ENCODE assay signal across 8 cellular contexts in genomic region chr2:189581354-189582139, GRCh38. TPM values are rescaled to one million over a fixed set of nuclear protein-coding genes. Genes with fewer than 3 reads are reported as not detected.
DNase-seq lines count a peak whose midpoint lies in the region; ATAC-seq, FAIRE-seq and TF ChIP-seq lines count a peak whose summit lies in the region.

No MANE protein-coding gene starts in this region.

- in situ Hi-C loops in GM12878 (cut with MboI) = no loop called here

- no peaks in the 10 kb centered on the region for H3K79me2 ChIP-seq in GM12878 (ENCODE audit: control insufficient read depth, insufficient read depth, low read length)
- H3K79me2 ChIP-seq in keratinocyte (ENCODE audit: control insufficient read depth, insufficient read depth, low read length) = no peaks in the 10 kb centered on the region

- H3K9me3 Mint-ChIP-seq in stimulated activated naive CD8-positive, alpha-beta T cell treated with anti-CD3 and anti-CD28 coated beads, Interleukin-15, Interleukin-2, amounts not matched to agents 100 ng/mL and 50 ng/mL, for 24 hours = no peaks in the 10 kb centered on the region

- DNase-seq in GM12865 (ENCODE audit: low read depth) (no peak), GM12878 (ENCODE audit: low read depth, low spot score) (no peak), keratinocyte (ENCODE audit: low read depth, low spot score) (no peak), NCI-H2107 treated with DMSO at 0.1 percent for 48 hours (lab: John Stamatoyannopoulos, UW; ENCODE audit: unreplicated experiment) (no peak), SIG-M5 treated with dmso at 0.1 percent for 504 hours (lab: John Stamatoyannopoulos, UW; ENCODE audit: unreplicated experiment) (no peak)

- no peaks in the 10 kb centered on the region for H3K9me1 ChIP-seq in keratinocyte (ENCODE audit: control insufficient read depth, extremely low read depth, insufficient read depth, low read length)

- no peak for TF ChIP-seq EP300 in GM12878 (IDR thresholded peaks at IDR 0.05; ENCODE audit: borderline replicate concordance in 1 of 2, control insufficient read depth in 1 of 2, low read depth in 2 of 2, low read length in 2 of 2)

- H3K27me3 ChIP-seq in GM12878 (replicated peaks in 1 of 2; ENCODE audit: control insufficient read depth in 2 of 2, insufficient read depth in 2 of 2, low read length in 1 of 2) (peaks cover 10 to 13% of the 10 kb centered on the region in 2 experiments), keratinocyte (ENCODE audit: control insufficient read depth, extremely low read depth, insufficient read depth, low read length) (peaks cover 36% of the 10 kb centered on the region)

- no peaks in the 10 kb centered on the region for H3K9me3 ChIP-seq in KOPT-K1 (ENCODE audit: insufficient read depth, low read length, poor library complexity, severe bottlenecking)
- H3K9me3 ChIP-seq in GM12878 (replicated peaks; ENCODE audit: control insufficient read depth, insufficient read depth, low read length) = no peaks in the 10 kb centered on the region
- no peaks in the 10 kb centered on the region for H3K9me3 ChIP-seq in keratinocyte (ENCODE audit: control insufficient read depth, low read depth, low read length)

- H3K36me3 ChIP-seq in KOPT-K1 (ENCODE audit: insufficient read depth, low read length) (peaks cover 7% of the 10 kb centered on the region; the same call in 1 of the 2 replicates), GM12878 (ENCODE audit: control insufficient read depth in 2 of 2, insufficient read depth in 2 of 2, low read length in 1 of 2) (no peaks in the 10 kb centered on the region), keratinocyte (ENCODE audit: control insufficient read depth in 2 of 2, extremely low read depth in 1 of 2, insufficient read depth in 2 of 2, low read length in 2 of 2) (no peaks in the 10 kb centered on the region)

- peak overlapping the region; percentile 33; the same call in 1 of the 2 replicates for H3K4me3 ChIP-seq in GM12865 (ENCODE audit: low read depth, low read length)
- no peak overlapping the region for H3K4me3 ChIP-seq in GM12878
- peak overlapping the region in 1 of 3 experiments; percentile 60 for H3K4me3 ChIP-seq in keratinocyte (ENCODE audit: control insufficient read depth in 2 of 3, extremely low read depth in 1 of 3, insufficient read depth in 2 of 3, low read depth in 1 of 3, low read length in 3 of 3)

- intact Hi-C loops in GM12878 (cut with micrococcal nuclease; ENCODE audit: unreplicated experiment) = no loop called here

- no peak for TF ChIP-seq POLR2A in GM12878 (IDR thresholded peaks at IDR 0.05; ENCODE audit: low read depth, low read length)

- H3K4me2 ChIP-seq in GM12878 (ENCODE audit: control insufficient read depth, insufficient read depth) (no peak overlapping the region), keratinocyte (ENCODE audit: control insufficient read depth, extremely low read depth, insufficient read depth, low read depth, low read length) (peak overlapping the region; percentile 90)

- H3K4me1 ChIP-seq in GM12878 (ENCODE audit: control insufficient read depth, insufficient read depth, low read length) = no peaks in the 10 kb centered on the region
- H3K4me1 ChIP-seq in keratinocyte (ENCODE audit: control insufficient read depth, extremely low read depth, insufficient read depth, low read length) = peaks cover 5% of the 10 kb centered on the region

- SMC1A ChIA-PET in GM12878 (lab: Charles Lee; ENCODE audit: uncharacterized antibody, unreplicated experiment) = no interaction called here

- no TSS peak for BruUV-seq in GM12878 (replicated peaks; lab: Mats Ljungman, UMichigan)

- no peak for TF ChIP-seq RAD21 in GM12878 (IDR thresholded peaks at IDR 0.05; ENCODE audit: insufficient read depth, low read depth, low read length)

- RAD21 ChIA-PET in GM12878 (lab: Charles Lee; ENCODE audit: unreplicated experiment) = no interaction called here

- FAIRE-seq in GM12878 (lab: Jason Lieb, UNC) (no peak), keratinocyte (lab: Jason Lieb, UNC) (no peak)

- H3K4me3 Mint-ChIP-seq in stimulated activated naive CD8-positive, alpha-beta T cell treated with anti-CD3 and anti-CD28 coated beads, Interleukin-15, Interleukin-2, amounts not matched to agents 100 ng/mL and 50 ng/mL, for 24 hours = peak overlapping the region; percentile 66

- H4K20me1 ChIP-seq in GM12878 (ENCODE audit: control insufficient read depth, insufficient read depth) (no peaks in the 10 kb centered on the region), keratinocyte (ENCODE audit: control insufficient read depth, extremely low read depth, insufficient read depth, low read length) (no peaks in the 10 kb centered on the region)

- H3K27ac Mint-ChIP-seq in stimulated activated naive CD8-positive, alpha-beta T cell treated with anti-CD3 and anti-CD28 coated beads, Interleukin-15, Interleukin-2, amounts not matched to agents 100 ng/mL and 50 ng/mL, for 24 hours = no peak overlapping the region

- H2AFZ ChIP-seq in GM12878 (ENCODE audit: control insufficient read depth, low read depth, low read length) = no peak overlapping the region
- H2AFZ ChIP-seq in keratinocyte (ENCODE audit: control insufficient read depth, low read length) = no peak overlapping the region

- H3K4me1 Mint-ChIP-seq in stimulated activated naive CD8-positive, alpha-beta T cell treated with anti-CD3 and anti-CD28 coated beads, Interleukin-15, Interleukin-2, amounts not matched to agents 100 ng/mL and 50 ng/mL, for 24 hours (ENCODE audit: low read depth) = peaks cover 19% of the 10 kb centered on the region

- CTCF ChIA-PET in GM12878 (lab: Yijun Ruan, JAX) = no interaction called here

- H3K27ac ChIP-seq in KOPT-K1 (ENCODE audit: low read depth, low read length, poor library complexity, severe bottlenecking) (peak overlapping the region; percentile 69), GM12878 (ENCODE audit: control insufficient read depth, insufficient read depth) (no peak overlapping the region), keratinocyte (ENCODE audit: control insufficient read depth, insufficient read depth, low read length) (no peak overlapping the region)

- H3K27me3 Mint-ChIP-seq in stimulated activated naive CD8-positive, alpha-beta T cell treated with anti-CD3 and anti-CD28 coated beads, Interleukin-15, Interleukin-2, amounts not matched to agents 100 ng/mL and 50 ng/mL, for 24 hours = peaks cover 51% of the 10 kb centered on the region

- H3K9ac ChIP-seq in GM12878 (ENCODE audit: control insufficient read depth, insufficient read depth, low read length) (no peak overlapping the region), keratinocyte (ENCODE audit: control insufficient read depth, extremely low read depth, insufficient read depth, low read length) (no peak overlapping the region)

- POLR2A ChIA-PET in GM12878 (lab: Charles Lee) = no interaction called here

- ATAC-seq in GM12878 (no peak; the same call in 2 of the 3 replicates), GM19324 (IDR thresholded peaks at IDR 0.05; ENCODE audit: low FRiP score, unreplicated experiment) (no peak)

- dilution Hi-C loops in keratinocyte (cut with MboI; ENCODE audit: extremely low pct_ligation_motif_present, low sequenced_read_pairs) = no loop called here

- H3K36me3 Mint-ChIP-seq in stimulated activated naive CD8-positive, alpha-beta T cell treated with anti-CD3 and anti-CD28 coated beads, Interleukin-15, Interleukin-2, amounts not matched to agents 100 ng/mL and 50 ng/mL, for 24 hours (ENCODE audit: low read depth) = no peaks in the 10 kb centered on the region

- WGBS in GM12878 (ENCODE audit: insufficient coverage, insufficient replicate concordance, low lambda C conversion rate, missing lambda C conversion rate) = 41% methylated on average over 20 of the region's 22 CpGs

- TF ChIP-seq CTCF in GM12865 (IDR thresholded peaks at IDR 0.05; ENCODE audit: insufficient read depth, low read depth, low read length, missing control alignments) (no peak), GM12878 (IDR thresholded peaks at IDR 0.05 in 2 of 3, conservative IDR thresholded peaks at IDR 0.05 in 1 of 3; ENCODE audit: control insufficient read depth in 2 of 3, extremely low read depth in 1 of 3, insufficient read depth in 1 of 3, low read depth in 3 of 3, low read length in 3 of 3) (no peak), keratinocyte (optimal IDR thresholded peaks at IDR 0.05 in 1 of 3, IDR thresholded peaks at IDR 0.05 in 1 of 3, conservative IDR thresholded peaks at IDR 0.05 in 1 of 3; ENCODE audit: extremely low read depth in 1 of 3, insufficient read depth in 2 of 3, low read length in 3 of 3) (no peak)

RNA-seq across cellular contexts. Expression of gene SLC40A1, which starts 1.0 kb away (rescaled TPM):
- total RNA-seq in GM12878 (2013; cell fraction: nucleolus; rRNA removed) = 0.10 TPM in 1 of 2 replicates, not detected in the other
- total RNA-seq in GM12878 (2014; rRNA removed) (0.05 TPM in 1 of 2 replicates, not detected in the other), GM12878 (2014; rRNA removed; fragmentation: Illumina TruSeq; extraction: Trizol) (not detected in 2 replicates), GM12878 (2021) (0.38 and 0.61 TPM in 2 replicates)
- polyA plus RNA-seq in GM12878 (2011; ENCODE audit: low read depth) = not detected
- polyA plus RNA-seq in GM12878 (2011; rRNA removed) (0.07 and 0.08 TPM in 2 replicates), GM12878 (2014; fragmentation: Illumina TruSeq; extraction: Trizol) (0.01 TPM in 1 of 2 replicates, not detected in the other), GM12878 (2014; fragmentation: Nextera tagmentation; extraction: Ambion mirVana) (not detected), GM12878 (2014; rRNA removed) (not detected in 2 replicates), GM12878 (2016; fragmentation: Nextera tagmentation; extraction: Ambion mirVana) (not detected), keratinocyte (0.02 to 0.18 TPM (median 0.09 TPM) in 3 replicates)
- polyA plus RNA-seq in GM12878 (2011; cell fraction: cytosol; rRNA removed) = 0.05 and 0.12 TPM in 2 replicates
- polyA plus RNA-seq in GM12878 (2011; cell fraction: nucleus; rRNA removed) = not detected in 2 replicates
- not detected in 2 replicates for polyA plus RNA-seq in GM12878 (2012)
- polyA minus RNA-seq in GM12878 (2011; rRNA and poly(A)+ RNA removed) = 0.88 TPM in 1 of 2 replicates, not detected in the other
- not detected in 2 replicates for polyA minus RNA-seq in GM12878 (2011; cell fraction: cytosol; rRNA and poly(A)+ RNA removed)
- not detected in 2 replicates for polyA minus RNA-seq in GM12878 (2011; cell fraction: nucleus; rRNA and poly(A)+ RNA removed)
- 0.85 TPM for polyA plus RNA-seq in keratinocyte (2011; ENCODE audit: low read depth)
- 0.09 and 0.22 TPM in 2 replicates for polyA plus RNA-seq in keratinocyte (2011; cell fraction: cytosol; rRNA removed)
- polyA plus RNA-seq in keratinocyte (2011; cell fraction: nucleus; rRNA removed) = 0.13 and 0.19 TPM in 2 replicates
- 0.11 and 1.0 TPM in 2 replicates for polyA plus RNA-seq in keratinocyte (2012; ENCODE audit: low replicate concordance)
- 0.13 to 0.36 TPM in 2 of 3 replicates, not detected in the other for polyA minus RNA-seq in keratinocyte
- polyA minus RNA-seq in keratinocyte (2011; cell fraction: cytosol; rRNA and poly(A)+ RNA removed) = not detected
- polyA minus RNA-seq in keratinocyte (2011; cell fraction: nucleus; rRNA and poly(A)+ RNA removed) = not detected in 2 replicates
